In genomic region chr3:123396171-123397049, GRCh38 we compare ENCODE assay signal across 15 cellular contexts. TPM values are rescaled to one million over a fixed set of nuclear protein-coding genes. Genes with fewer than 3 reads are reported as not detected.
DNase-seq lines count a peak whose midpoint lies in the region; ATAC-seq and TF ChIP-seq lines count a peak whose summit lies in the region.
"Had no signal": no experiment of that assay in that cellular context is flagged by ENCODE, and none has a peak within 500 bp of the region (broad histone marks: within the 10 kb centered on the region; RNA-seq: fewer than 3 reads in every experiment).

No MANE protein-coding gene starts in this region.

- POLR2A ChIA-PET in Panc1 (lab: Charles Lee): no interaction called here

- in situ Hi-C loops in Panc1 (cut with HindIII; ENCODE audit: low pct_unique_long_range_greater_than_20kb, low sequenced_read_pairs): no loop called here

- no peaks in the 10 kb centered on the region for H3K4me1 ChIP-seq in Panc1 (ENCODE audit: control insufficient read depth, insufficient read depth, low read length)
- peaks cover 44 to 90% of the 10 kb centered on the region in 2 donors for H3K4me1 ChIP-seq in thoracic aorta (ENCODE audit: control insufficient read depth in 1 of 2, low read depth in 2 of 2)
- H3K4me1 ChIP-seq in upper lobe of left lung: no peaks in the 10 kb centered on the region

- ATAC-seq in Panc1 (peak; percentile 31; the same call in 1 of the 2 replicates), left colon (peak; percentile 45), thoracic aorta (ENCODE audit: insufficient number of reproducible peaks, low FRiP score, low read depth) (peak; percentile 32), HG03159 (IDR thresholded peaks at IDR 0.05; ENCODE audit: unreplicated experiment) (no peak), upper lobe of left lung (ENCODE audit: low FRiP score in 2 of 2) (no peak), HG02759 (IDR thresholded peaks at IDR 0.05; ENCODE audit: unreplicated experiment) (no peak)
- ATAC-seq: activated CD8-positive, alpha-beta memory T cell treated with anti-CD3 and anti-CD28 coated beads, Interleukin-2, amount 10 ng/mL, durations not matched to agents 7 days and 5 days had no signal

- H3K36me3 ChIP-seq in Panc1 (ENCODE audit: control insufficient read depth, insufficient read depth, low read length) (no peaks in the 10 kb centered on the region; the same call in 1 of the 2 replicates), thoracic aorta (no peaks in the 10 kb centered on the region), upper lobe of left lung (no peaks in the 10 kb centered on the region)

- H3K27ac ChIP-seq in Panc1 (ENCODE audit: low read length) (no peak overlapping the region), thoracic aorta (peak overlapping the region; percentile 92 to 95), upper lobe of left lung (no peak overlapping the region)
- H3K27ac ChIP-seq: PC-9 had no signal

- TF ChIP-seq CTCF in Panc1 (IDR thresholded peaks at IDR 0.05) (no peak), thoracic aorta (IDR thresholded peaks at IDR 0.05) (no peak), upper lobe of left lung (IDR thresholded peaks at IDR 0.05) (no peak)

- no peak for TF ChIP-seq POLR2A in upper lobe of left lung (IDR thresholded peaks at IDR 0.05)

- H3K4me3 ChIP-seq in Panc1 (ENCODE audit: low read depth in 2 of 2, low read length in 2 of 2): no peak overlapping the region
- H3K4me3 ChIP-seq in thoracic aorta: peak overlapping the region; percentile 37
- no peak overlapping the region for H3K4me3 ChIP-seq in upper lobe of left lung
- H3K4me3 ChIP-seq: PC-9 had no signal

- no peaks in the 10 kb centered on the region for H3K9me3 ChIP-seq in Panc1 (ENCODE audit: control insufficient read depth, insufficient read depth, low read depth, low read length)
- H3K9me3 ChIP-seq in thoracic aorta: no peaks in the 10 kb centered on the region
- H3K9me3 ChIP-seq in upper lobe of left lung: no peaks in the 10 kb centered on the region

- peaks cover 24% of the 10 kb centered on the region for H3K27me3 ChIP-seq in Panc1 (ENCODE audit: control insufficient read depth, insufficient read depth, low read length)
- no peaks in the 10 kb centered on the region for H3K27me3 ChIP-seq in thoracic aorta (replicated peaks; ENCODE audit: insufficient read depth)
- no peaks in the 10 kb centered on the region for H3K27me3 ChIP-seq in upper lobe of left lung

- no peak for TF ChIP-seq EP300 in upper lobe of left lung (IDR thresholded peaks at IDR 0.05)

- intact Hi-C loops in Panc1 (cut with micrococcal nuclease; ENCODE audit: unreplicated experiment) (no loop called here), left colon (cut with DNase I, micrococcal nuclease) (no loop called here)

- CTCF ChIA-PET in Panc1 (lab: Charles Lee): no interaction called here

- no TSS peak for BruUV-seq in Panc1 (replicated peaks; lab: Mats Ljungman, UMichigan)

- WGBS in upper lobe of left lung, 2 donors: 40 to 58% methylated on average over 7 to 8 of the region's 8 CpGs

- DNase-seq in Panc1 (ENCODE audit: low read depth, low spot score): no peak
- DNase-seq in epidermal melanocyte (ENCODE audit: insufficient read length, low spot score): peak; percentile 43
- no peak for DNase-seq in left colon
- no peak for DNase-seq in thoracic aorta (ENCODE audit: low spot score)
- DNase-seq in upper lobe of left lung: no peak
- DNase-seq: activated CD4-positive, CD25-positive, alpha-beta regulatory T cell; activated CD8-positive, alpha-beta memory T cell treated with anti-CD3 and anti-CD28 coated beads, Interleukin-2, amount 10 ng/mL, durations not matched to agents 7 days and 5 days; activated gamma-delta T cell; effector CD8-positive, alpha-beta T cell; mesenchymal stem cell; NCI-H1092; PC-9 had no signal

RNA-seq across cellular contexts. Expression of gene ADCY5, which starts 52.5 kb away (rescaled TPM):
- total RNA-seq in Panc1 (2021; ENCODE audit: unreplicated experiment) (1.4 TPM), left colon (10 to 100 TPM in 1 of 2 donors, 1 to 10 TPM in 1; 4.5 to 17.4 TPM), thoracic aorta (100 to 1,000 TPM; 104 to 123 TPM), upper lobe of left lung (10 to 100 TPM in 2 of 6 donors, 1 to 10 TPM in 4; 2.1 to 23.0 (median 3.2) TPM)
- 2.5 TPM for polyA plus RNA-seq in Panc1 (2012; ENCODE audit: insufficient read length)
- total RNA-seq: activated CD8-positive, alpha-beta memory T cell treated with anti-CD3 and anti-CD28 coated beads, Interleukin-2, amount 10 ng/mL, durations not matched to agents 7 days and 5 days; T-helper 1 cell treated with Interleukin-12 subunit alpha and Interleukin-12 subunit beta and Interleukin-4 antibody, amounts not matched to agents 30 ng/mL and 1 ng/mL, for 36 hours had no signal

Comparison
In these comparisons a context has a peak if more than half of its experiments do, and no peak if none do; other contexts are left out.
1. ATAC-seq: peak in Panc1 (single experiment), left colon (single experiment) and thoracic aorta (single experiment); none in HG03159 (single experiment), upper lobe of left lung (0 of 2) and HG02759 (single experiment).
2. H3K27ac ChIP-seq: peak in thoracic aorta (2 of 2); none in Panc1 (single experiment) and upper lobe of left lung (0 of 4).
3. RNA of gene ADCY5, which starts 52.5 kb away (total RNA-seq): 104 to 123 TPM in thoracic aorta; 4.5 to 17.4 TPM in left colon, 2.1 to 23.0 TPM in upper lobe of left lung and 1.4 TPM in Panc1 (single experiment); every median in the first group is over 4 times any median in the second.